Comparison of ENCODE assay signal across 7 cellular contexts in the genomic region with DNA sequence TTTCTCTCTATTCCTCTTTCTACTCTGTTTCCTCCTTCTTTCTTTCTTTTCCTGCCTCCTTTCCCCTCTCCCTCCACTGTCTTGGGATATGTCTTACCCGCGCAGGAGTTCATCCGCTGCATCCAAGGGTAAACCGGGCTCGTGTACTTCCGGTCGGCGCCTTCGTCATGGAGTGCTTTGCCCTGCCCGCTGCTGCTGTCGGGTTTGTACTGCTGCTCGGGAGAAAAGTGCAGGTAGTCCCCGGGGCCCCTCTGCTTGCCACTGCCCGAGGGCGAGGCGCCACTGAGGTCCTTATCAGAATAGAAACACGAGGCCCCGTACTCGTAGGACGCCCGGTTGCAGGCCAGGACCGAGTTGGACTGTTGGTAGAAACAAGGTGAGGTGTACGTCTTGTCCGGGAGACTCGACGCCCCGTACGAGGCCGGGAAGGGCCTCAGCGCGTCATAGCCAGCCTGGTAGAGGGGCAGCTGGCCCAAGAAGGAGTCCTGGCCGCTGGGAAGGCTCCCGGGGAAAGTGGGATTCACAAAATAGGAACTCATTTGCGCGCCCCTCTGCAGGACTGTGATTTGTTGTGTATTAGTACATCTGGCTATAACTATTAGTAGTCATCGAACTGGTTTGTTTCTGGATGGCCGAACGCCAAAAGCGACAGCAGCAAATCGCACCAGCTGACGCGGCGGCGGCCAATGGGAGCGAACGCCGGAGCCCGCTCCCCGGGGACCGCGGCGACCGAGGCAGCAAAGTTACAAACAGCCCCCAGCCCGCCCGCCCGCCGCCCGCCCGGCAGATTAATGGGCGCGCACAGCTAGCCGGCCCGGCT. TPM values are rescaled to one million over a fixed set of nuclear protein-coding genes. Genes with fewer than 3 reads are reported as not detected.
DNase-seq lines count a peak whose midpoint lies in the region; ATAC-seq and TF ChIP-seq lines count a peak whose summit lies in the region.

Gene HOXA6 (minus strand): TSS at position 564 of the 820 bp plus-strand sequence. CDS start 25 bp downstream, at position 539.

- H4K20me1 ChIP-seq in smooth muscle cell (ENCODE audit: low read depth): no peaks in the 10 kb centered on the region

- peak within 1 kb of the TSS; percentile 74 for H3K4me2 ChIP-seq in smooth muscle cell

- H3K9ac ChIP-seq in iPS-18a (ENCODE audit: low read length) (peak within 1 kb of the TSS; percentile 5), smooth muscle cell (ENCODE audit: low read depth) (no peak within 1 kb of the TSS)

- no peak for TF ChIP-seq CTCF in RWPE1 (conservative IDR thresholded peaks at IDR 0.05; ENCODE audit: low read depth)
- TF ChIP-seq CTCF in smooth muscle cell (IDR thresholded peaks at IDR 0.05; ENCODE audit: borderline replicate concordance, insufficient read depth, poor library complexity, severe bottlenecking): no peak

- H3K27ac ChIP-seq in RWPE1 (peak within 1 kb of the TSS; percentile 84), iPS-18a (ENCODE audit: low read length) (no peak within 1 kb of the TSS), smooth muscle cell (ENCODE audit: low read depth) (no peak within 1 kb of the TSS)

- WGBS in smooth muscle cell (ENCODE audit: low lambda C conversion rate): 24% methylated on average over 58 of the region's 63 CpGs

- H3K27me3 ChIP-seq in HAP-1 (ENCODE audit: low read depth): no peaks in the 10 kb centered on the region
- peaks cover 100% of the 10 kb centered on the region for H3K27me3 ChIP-seq in iPS-18a (ENCODE audit: control insufficient read depth, insufficient read depth, low read length)
- peaks cover 99% of the 10 kb centered on the region for H3K27me3 ChIP-seq in smooth muscle cell (ENCODE audit: low read depth)

- CTCF ChIA-PET in RWPE1 (lab: Yijun Ruan, JAX): interaction anchor here (0.6 kb wide), 2 partner anchors 297 to 463 kb away, joined by 3 to 4 read pairs; no protein-coding TSS in a partner anchor

- peaks cover 43% of the 10 kb centered on the region for H3K36me3 ChIP-seq in HAP-1 (replicated peaks)
- H3K36me3 ChIP-seq in iPS-18a (ENCODE audit: control insufficient read depth, low read depth, low read length): no peaks in the 10 kb centered on the region
- H3K36me3 ChIP-seq in smooth muscle cell (ENCODE audit: low read depth): no peaks in the 10 kb centered on the region

- in situ Hi-C loops in HAP-1 (cut with MboI; ENCODE audit: low sequenced_read_pairs): no loop called here

- POLR2A ChIA-PET in RWPE1 (lab: Yijun Ruan, JAX; ENCODE audit: low non-redundant PET): interaction anchor here (0.5 kb wide), 1 partner anchor 32 kb away, joined by 3 read pairs; no protein-coding TSS in a partner anchor

- no peaks in the 10 kb centered on the region for H3K79me2 ChIP-seq in smooth muscle cell (ENCODE audit: low read depth)

- no peaks in the 10 kb centered on the region for H3F3A ChIP-seq in smooth muscle cell (ENCODE audit: low read depth)

- H3K4me3 ChIP-seq in HAP-1 (peak within 1 kb of the TSS; percentile 58), iPS-18a (ENCODE audit: low read length) (peak within 1 kb of the TSS; percentile 4), smooth muscle cell (peak within 1 kb of the TSS; percentile 32)

- peaks cover 9% of the 10 kb centered on the region for H3K4me1 ChIP-seq in HAP-1
- H3K4me1 ChIP-seq in iPS-18a (ENCODE audit: control insufficient read depth, low read depth, low read length): no peaks in the 10 kb centered on the region
- H3K4me1 ChIP-seq in smooth muscle cell (ENCODE audit: low read depth): peaks cover 7% of the 10 kb centered on the region

- no peaks in the 10 kb centered on the region for H3K9me3 ChIP-seq in HAP-1
- H3K9me3 ChIP-seq in iPS-18a (ENCODE audit: control insufficient read depth, low read depth, low read length): no peaks in the 10 kb centered on the region
- no peaks in the 10 kb centered on the region for H3K9me3 ChIP-seq in smooth muscle cell (replicated peaks; ENCODE audit: low read depth)

- no peak for ATAC-seq in GM21423 (IDR thresholded peaks at IDR 0.05; ENCODE audit: unreplicated experiment)
- ATAC-seq in HG02678 (IDR thresholded peaks at IDR 0.05; ENCODE audit: unreplicated experiment): no peak

- DNase-seq in HAP-1 (ENCODE audit: low spot score in 2 of 2): no peak
- DNase-seq in RWPE1 (ENCODE audit: low spot score): no peak
- no peak for DNase-seq in smooth muscle cell (lab: John Stamatoyannopoulos, UW; ENCODE audit: unreplicated experiment)
- no peak for DNase-seq in activated effector memory CD4-positive, alpha-beta T cell treated with anti-CD3 and anti-CD28 coated beads, Interleukin-2, amount 50 U/mL, for 16 hours

- H2AFZ ChIP-seq in smooth muscle cell (ENCODE audit: low read depth): no peak within 1 kb of the TSS

RNA-seq across cellular contexts. Expression of gene HOXA6, which starts in this region (rescaled TPM):
- total RNA-seq in smooth muscle cell: 0.58 TPM in 1 of 2 replicates, not detected in the other
- 0.56 TPM in 1 of 2 replicates, not detected in the other for polyA plus RNA-seq in smooth muscle cell

Comparison
In these comparisons a context has a peak if more than half of its experiments do, and no peak if none do; other contexts are left out.
1. H3K4me3 ChIP-seq: peak in every context shown above with its lines; median percentile 58 in HAP-1; 32 in smooth muscle cell; 4 in iPS-18a.